ENCODE assay signal across 15 cellular contexts in the genomic region with DNA sequence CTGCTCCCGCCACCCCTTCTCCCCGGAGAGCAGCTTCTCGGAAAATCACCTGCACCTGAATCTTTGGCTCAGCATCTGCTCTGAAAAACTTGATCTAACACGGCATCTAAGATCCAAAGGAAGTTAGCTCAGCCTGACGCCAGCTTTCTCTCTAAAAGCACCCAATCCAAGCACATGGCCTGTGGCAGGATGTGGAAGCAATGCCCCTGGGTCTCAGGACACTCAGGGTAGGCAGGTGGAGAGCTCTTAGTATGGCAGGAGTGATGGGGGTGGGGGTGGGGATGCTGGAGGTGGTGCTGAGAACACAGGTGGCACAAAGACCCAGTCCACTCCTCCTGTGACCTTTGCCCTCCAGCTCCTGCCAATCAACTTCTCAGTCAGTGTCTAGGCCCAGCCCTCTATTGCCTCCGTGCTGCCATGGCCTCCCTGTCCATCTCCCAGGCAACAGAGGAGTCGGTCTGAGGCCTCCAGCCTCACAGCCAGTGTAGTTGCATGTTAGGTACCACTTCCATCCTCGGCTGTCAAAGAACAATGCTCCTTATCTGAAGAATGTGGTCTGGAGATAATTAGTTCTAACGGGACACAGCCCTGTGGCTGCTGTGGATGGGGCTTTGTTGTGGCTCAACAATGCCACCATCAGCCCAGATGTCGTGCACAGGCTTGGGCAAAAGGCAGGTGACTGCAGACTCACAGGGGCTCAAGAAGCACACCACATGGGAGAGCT.
A peak's percentile ranks its signal among the peaks of the same experiment; 100 is the strongest.
DNase-seq lines count a peak whose midpoint lies in the region; TF ChIP-seq lines count a peak whose summit lies in the region.
"Had no signal": no experiment of that assay in that cellular context is flagged by ENCODE, and none has a peak within 500 bp of the region (broad histone marks: within the 10 kb centered on the region; RNA-seq: fewer than 3 reads in every experiment).

No MANE protein-coding gene starts in this region.

- no peak overlapping the region for H2BK12ac ChIP-seq in neuronal stem cell (ENCODE audit: low read length)

- H3K27ac ChIP-seq in Karpas-422 (ENCODE audit: low read length) (no peak overlapping the region), neuronal stem cell (replicated peaks; ENCODE audit: low read length) (peak overlapping the region; percentile 24), Peyer's patch (no peak overlapping the region)
- H3K27ac ChIP-seq: body of pancreas, pancreas had no signal

- no peak for TF ChIP-seq POLR2A in Peyer's patch (IDR thresholded peaks at IDR 0.05)

- no peaks in the 10 kb centered on the region for H3K36me3 ChIP-seq in Karpas-422 (ENCODE audit: insufficient read depth, low read length)
- no peaks in the 10 kb centered on the region for H3K36me3 ChIP-seq in neuronal stem cell (replicated peaks in 1 of 2; ENCODE audit: control insufficient read depth in 2 of 2, insufficient read depth in 2 of 2, low read length in 2 of 2)
- no peaks in the 10 kb centered on the region for H3K36me3 ChIP-seq in Peyer's patch
- H3K36me3 ChIP-seq: pancreas had no signal

- no peak overlapping the region for H2BK5ac ChIP-seq in neuronal stem cell (ENCODE audit: low read length)

- H4K8ac ChIP-seq in neuronal stem cell (ENCODE audit: low read depth, low read length) = no peak overlapping the region

- no peak overlapping the region for H2BK15ac ChIP-seq in neuronal stem cell (ENCODE audit: low read length)

- H3K9me3 ChIP-seq in Karpas-422 (ENCODE audit: low read length) (no peaks in the 10 kb centered on the region), neuronal stem cell (replicated peaks in 1 of 2; ENCODE audit: control insufficient read depth in 2 of 2, insufficient read depth in 1 of 2, low read depth in 1 of 2, low read length in 2 of 2) (peaks cover 0 to 4% of the 10 kb centered on the region in 2 donors), Peyer's patch (peaks cover 0 to 11% (median 0%) of the 10 kb centered on the region in 4 donors)
- H3K9me3 ChIP-seq: pancreas had no signal

- no peak overlapping the region for H2BK120ac ChIP-seq in neuronal stem cell (ENCODE audit: low read depth, low read length)

- no peaks in the 10 kb centered on the region for H3K79me2 ChIP-seq in Karpas-422 (ENCODE audit: low read length)

- no peak overlapping the region for H3K4ac ChIP-seq in neuronal stem cell (ENCODE audit: low read length)

- H3K14ac ChIP-seq in neuronal stem cell (ENCODE audit: low read length) = no peak overlapping the region

- H2AK5ac ChIP-seq in neuronal stem cell (ENCODE audit: low read depth, low read length) = no peak overlapping the region

- H3K18ac ChIP-seq in neuronal stem cell (ENCODE audit: low read length) = no peak overlapping the region

- H3K9me2 ChIP-seq in Karpas-422 (replicated peaks; ENCODE audit: insufficient read depth, low read length) = no peaks in the 10 kb centered on the region

- H2AFZ ChIP-seq in Karpas-422 (ENCODE audit: low read length) = peak overlapping the region; percentile 22; the same call in 1 of the 2 replicates
- no peak overlapping the region for H2AFZ ChIP-seq in neuronal stem cell (ENCODE audit: low read length)
- H2AFZ ChIP-seq: GM23338 had no signal

- no peak overlapping the region for H4K91ac ChIP-seq in neuronal stem cell (ENCODE audit: low read depth, low read length, poor library complexity)

- TF ChIP-seq CTCF in Peyer's patch (IDR thresholded peaks at IDR 0.05) = no peak

- H3K79me1 ChIP-seq in neuronal stem cell (ENCODE audit: low read depth, low read length) = no peaks in the 10 kb centered on the region

- H3K4me3 ChIP-seq in Karpas-422 (ENCODE audit: low read length) = no peak overlapping the region
- H3K4me3 ChIP-seq in neuronal stem cell (ENCODE audit: low read length in 2 of 2) = no peak overlapping the region
- no peak overlapping the region for H3K4me3 ChIP-seq in Peyer's patch
- H3K4me3 ChIP-seq: body of pancreas, GM23338, pancreas had no signal

- no peaks in the 10 kb centered on the region for H4K20me1 ChIP-seq in Karpas-422 (ENCODE audit: insufficient read depth, low read depth, low read length)

- no peak overlapping the region for H3K23ac ChIP-seq in neuronal stem cell (ENCODE audit: low read depth, low read length, poor library complexity)

- peak; percentile 39 for DNase-seq in activated T-cell treated with anti-CD3 and anti-CD28 coated beads, Interleukin-2, amount 50 U/mL, for 1 hour
- no peak for DNase-seq in activated T-cell treated with anti-CD3 and anti-CD28 coated beads, Interleukin-2, amount 50 U/mL, for 48 hours
- DNase-seq in Karpas-422 (peak; percentile 81), neuronal stem cell (ENCODE audit: low spot score) (no peak), NCI-H446 (lab: John Stamatoyannopoulos, UW) (no peak), anterior cingulate cortex (lab: John Stamatoyannopoulos, UW) (no peak), Peyer's patch (no peak)
- DNase-seq in central memory CD4-positive, alpha-beta T cell = peak; percentile 55
- DNase-seq: activated CD4-positive, alpha-beta T cell treated with anti-CD3 and anti-CD28 coated beads, Interleukin-2, amount 50 U/mL, for 1 hour; activated gamma-delta T cell treated with Interleukin-2 at 50 U/mL for 16 hours; body of pancreas; foreskin melanocyte; NCI-H1105 treated with DMSO at 0.1 percent for 48 hours had no signal

- no CpG with 5 or more reads among the region's 10 CpGs for WGBS in neuronal stem cell (ENCODE audit: extremely low coverage in 2 of 2, insufficient read length in 2 of 2, insufficient replicate concordance in 1 of 2), 2 donors

- peak overlapping the region; percentile 6 for H3K4me2 ChIP-seq in Karpas-422 (ENCODE audit: low read depth, low read length, poor library complexity, severe bottlenecking)
- no peak overlapping the region for H3K4me2 ChIP-seq in neuronal stem cell (ENCODE audit: insufficient read depth, low read length, poor library complexity, severe bottlenecking)
- H3K4me2 ChIP-seq: GM23338 had no signal

- 0 out of 2 replicates have a peak overlapping the region, but pooled peaks have one; percentile 4 for H3K9ac ChIP-seq in Karpas-422 (ENCODE audit: low read length)
- no peak overlapping the region for H3K9ac ChIP-seq in neuronal stem cell (ENCODE audit: low read depth, low read length, poor library complexity)

- H3K27me3 ChIP-seq in Karpas-422 (ENCODE audit: low read length) (no peaks in the 10 kb centered on the region), neuronal stem cell (ENCODE audit: control insufficient read depth in 3 of 3, insufficient read depth in 3 of 3, low read depth in 1 of 3, low read length in 3 of 3) (peaks cover 0 to 13% (median 0%) of the 10 kb centered on the region in 3 experiments), Peyer's patch (no peaks in the 10 kb centered on the region)
- H3K27me3 ChIP-seq: body of pancreas, pancreas had no signal

- peaks cover 88% of the 10 kb centered on the region for H3K4me1 ChIP-seq in Karpas-422 (ENCODE audit: low read length)
- H3K4me1 ChIP-seq in neuronal stem cell (ENCODE audit: control insufficient read depth in 2 of 2, insufficient read depth in 1 of 2, low read depth in 1 of 2, low read length in 2 of 2) = peaks cover 0 to 10% of the 10 kb centered on the region in 2 donors
- H3K4me1 ChIP-seq in Peyer's patch = peaks cover 0 to 1% (median 0%) of the 10 kb centered on the region in 4 donors
- H3K4me1 ChIP-seq: body of pancreas, pancreas had no signal

Comparison
In these comparisons a context has a peak if more than half of its experiments do, and no peak if none do; other contexts are left out.
1. DNase-seq: peak in activated T-cell treated with anti-CD3 and anti-CD28 coated beads, Interleukin-2, amount 50 U/mL, for 1 hour (single experiment), Karpas-422 (single experiment) and central memory CD4-positive, alpha-beta T cell (single experiment); none in activated T-cell treated with anti-CD3 and anti-CD28 coated beads, Interleukin-2, amount 50 U/mL, for 48 hours (0 of 2), neuronal stem cell (single experiment), NCI-H446 (0 of 2), anterior cingulate cortex (0 of 58) and Peyer's patch (0 of 3).